Comparison of ENCODE assay signal across 27 cellular contexts in genomic region chr7:99741438-99741795, GRCh38. TPM values are rescaled to one million over a fixed set of nuclear protein-coding genes. Genes with fewer than 3 reads are reported as not detected.
"Had no signal": no experiment of that assay in that cellular context is flagged by ENCODE, and none has a peak within 500 bp of the region (broad histone marks: within the 10 kb centered on the region; RNA-seq: fewer than 3 reads in every experiment).

No MANE protein-coding gene starts in this region.

- H3K4me3 Mint-ChIP-seq: activated CD4-positive, alpha-beta memory T cell treated with anti-CD3 and anti-CD28 coated beads, Interleukin-2, amount 10 ng/mL, durations not matched to agents 7 days and 5 days; activated CD4-positive, alpha-beta T cell treated with anti-CD3 and anti-CD28 coated beads, Interleukin-2, amount 10 ng/mL, durations not matched to agents 24 days and 14 days; activated T-helper 17 cell treated with anti-CD3 and anti-CD28 coated beads, Interleukin-2, amount 50 U/mL, for 72 hours; effector memory CD8-positive, alpha-beta T cell; naive thymus-derived CD4-positive, alpha-beta T cell; T-helper 1 cell treated with Interleukin-12 subunit alpha and Interleukin-12 subunit beta and Interleukin-4 antibody, amounts not matched to agents 30 μg/mL and 1 μg/mL, for 36 hours had no signal

- H3K27me3 ChIP-seq: adrenal gland, colonic mucosa, dorsolateral prefrontal cortex, esophagus muscularis mucosa, spleen had no signal

- ATAC-seq: activated T-helper 17 cell treated with anti-CD3 and anti-CD28 coated beads, Interleukin-2, amount 50 U/mL, for 72 hours; effector memory CD8-positive, alpha-beta T cell; mucosa of descending colon; naive thymus-derived CD4-positive, alpha-beta T cell had no signal

- H3K9me3 Mint-ChIP-seq: activated CD4-positive, alpha-beta memory T cell treated with anti-CD3 and anti-CD28 coated beads, Interleukin-2, amount 10 ng/mL, durations not matched to agents 7 days and 5 days; effector memory CD8-positive, alpha-beta T cell; T-helper 1 cell treated with Interleukin-12 subunit alpha and Interleukin-12 subunit beta and Interleukin-4 antibody, amounts not matched to agents 30 μg/mL and 1 μg/mL, for 36 hours had no signal

- H3K27me3 Mint-ChIP-seq: activated CD4-positive, alpha-beta T cell treated with anti-CD3 and anti-CD28 coated beads, Interleukin-2, amount 10 ng/mL, durations not matched to agents 24 days and 14 days had no signal

- H3K4me3 ChIP-seq: adrenal gland, colonic mucosa, dorsolateral prefrontal cortex, esophagus muscularis mucosa, mucosa of descending colon, spleen had no signal

- DNase-seq: activated CD4-positive, alpha-beta memory T cell treated with anti-CD3 and anti-CD28 coated beads, Interleukin-2, amount 10 ng/mL, durations not matched to agents 7 days and 5 days; activated CD4-positive, alpha-beta T cell treated with anti-CD3 and anti-CD28 coated beads, Interleukin-2, amount 10 ng/mL, durations not matched to agents 24 days and 14 days; activated CD4-positive, CD25-positive, alpha-beta regulatory T cell; adrenal gland; colonic mucosa; dorsolateral prefrontal cortex; effector memory CD8-positive, alpha-beta T cell; head of caudate nucleus; mesendoderm; mucosa of descending colon; naive thymus-derived CD4-positive, alpha-beta T cell; retina; spleen; stimulated activated CD4-positive, alpha-beta T cell treated with anti-CD3 and anti-CD28 coated beads, Interleukin-4, amount 100 ng/mL, for 1 hour; stimulated activated naive CD4-positive, alpha-beta T cell treated with Interleukin-2 at 50 U/mL for 16 hours had no signal

- H3K27ac ChIP-seq: adrenal gland, colonic mucosa, dorsolateral prefrontal cortex, esophagus muscularis mucosa, spleen had no signal

- FAIRE-seq: astrocyte, endothelial cell of umbilical vein, frontal cortex, islet of Langerhans had no signal

- H3K36me3 ChIP-seq: adrenal gland, colonic mucosa had no signal

- H3K4me1 ChIP-seq: adrenal gland, colonic mucosa, esophagus muscularis mucosa, spleen had no signal

- H3K9me3 ChIP-seq: adrenal gland, colonic mucosa, esophagus muscularis mucosa, mucosa of descending colon had no signal

- H3K27ac Mint-ChIP-seq: activated CD4-positive, alpha-beta memory T cell treated with anti-CD3 and anti-CD28 coated beads, Interleukin-2, amount 10 ng/mL, durations not matched to agents 7 days and 5 days; activated CD4-positive, alpha-beta T cell treated with anti-CD3 and anti-CD28 coated beads, Interleukin-2, amount 10 ng/mL, durations not matched to agents 24 days and 14 days; effector memory CD8-positive, alpha-beta T cell; naive thymus-derived CD4-positive, alpha-beta T cell; T-helper 1 cell treated with Interleukin-12 subunit alpha and Interleukin-12 subunit beta and Interleukin-4 antibody, amounts not matched to agents 30 μg/mL and 1 μg/mL, for 36 hours had no signal

RNA-seq across cellular contexts. Expression of gene CYP3A7, which starts 6.4 kb away (rescaled TPM):
- total RNA-seq: activated CD4-positive, alpha-beta memory T cell treated with anti-CD3 and anti-CD28 coated beads, Interleukin-2, amount 10 ng/mL, durations not matched to agents 7 days and 5 days; activated CD4-positive, alpha-beta T cell treated with anti-CD3 and anti-CD28 coated beads, Interleukin-2, amount 10 ng/mL, durations not matched to agents 24 days and 14 days; activated naive CD4-positive, alpha-beta T cell treated with anti-CD3 and anti-CD28 coated beads, Interleukin-2, amount 50 U/mL, for 72 hours; activated T-helper 17 cell treated with anti-CD3 and anti-CD28 coated beads, Interleukin-2, amount 50 U/mL, for 72 hours; astrocyte; colonic mucosa; endothelial cell of umbilical vein; frontal cortex; naive thymus-derived CD4-positive, alpha-beta T cell; osteoblast; posterior vena cava; spleen; subcutaneous adipose tissue had no signal
- polyA plus RNA-seq: endothelial cell of umbilical vein, spleen had no signal

RNA-seq across cellular contexts. Expression of gene CYP3A4, which starts 42.6 kb away (rescaled TPM):
- total RNA-seq: activated CD4-positive, alpha-beta memory T cell treated with anti-CD3 and anti-CD28 coated beads, Interleukin-2, amount 10 ng/mL, durations not matched to agents 7 days and 5 days; activated CD4-positive, alpha-beta T cell treated with anti-CD3 and anti-CD28 coated beads, Interleukin-2, amount 10 ng/mL, durations not matched to agents 24 days and 14 days; activated T-helper 17 cell treated with anti-CD3 and anti-CD28 coated beads, Interleukin-2, amount 50 U/mL, for 72 hours; astrocyte; endothelial cell of umbilical vein; esophagus muscularis mucosa; frontal cortex; naive thymus-derived CD4-positive, alpha-beta T cell; osteoblast; posterior vena cava; spleen; ureter had no signal
- polyA plus RNA-seq: endothelial cell of umbilical vein; naive thymus-derived CD4-positive, alpha-beta T cell; spleen had no signal
